8 cellular contexts compared by ENCODE assay signal in genomic region chr19:13987101-13987890, GRCh38. TPM values are rescaled to one million over a fixed set of nuclear protein-coding genes. Genes with fewer than 3 reads are reported as not detected.
DNase-seq lines count a peak whose midpoint lies in the region; ATAC-seq lines count a peak whose summit lies in the region.

No MANE protein-coding gene starts in this region.

- peaks cover 33% of the 10 kb centered on the region for H3K36me3 ChIP-seq in thymus (ENCODE audit: control insufficient read depth, insufficient read depth)

- peak overlapping the region; percentile 98 for H3K27ac ChIP-seq in thymus (ENCODE audit: low read depth)

- H3K9me3 ChIP-seq in thymus (ENCODE audit: control insufficient read depth), result no peaks in the 10 kb centered on the region

- no peak overlapping the region for H3K4me3 ChIP-seq in thymus (ENCODE audit: low read length)

- H3K4me1 Mint-ChIP-seq in T-helper 2 cell treated with Interferon-gamma antibody and Interleukin-4, amounts not matched to agents 5 μg/mL and 100 μg/mL, for 36 hours (ENCODE audit: low read depth), result peaks cover 44% of the 10 kb centered on the region

- no peaks in the 10 kb centered on the region for H3K9me3 Mint-ChIP-seq in T-helper 2 cell treated with Interferon-gamma antibody and Interleukin-4, amounts not matched to agents 5 μg/mL and 100 μg/mL, for 36 hours

- H3K36me3 Mint-ChIP-seq in T-helper 2 cell treated with Interferon-gamma antibody and Interleukin-4, amounts not matched to agents 5 μg/mL and 100 μg/mL, for 36 hours (ENCODE audit: low read depth), result peaks cover 24% of the 10 kb centered on the region

- no peaks in the 10 kb centered on the region for H3K27me3 ChIP-seq in thymus (ENCODE audit: control insufficient read depth, insufficient read depth)

- peak overlapping the region; percentile 77 for H3K4me3 Mint-ChIP-seq in T-helper 2 cell treated with Interferon-gamma antibody and Interleukin-4, amounts not matched to agents 5 μg/mL and 100 μg/mL, for 36 hours

- WGBS in thymus, result 54% methylated on average over 17 of the region's 17 CpGs

- DNase-seq in T-helper 2 cell treated with Interferon-gamma antibody and Interleukin-4, amounts not matched to agents 5 μg/mL and 100 μg/mL, for 36 hours (ENCODE audit: low spot score), result no peak
- DNase-seq in T-helper 2 cell, result no peak
- peak; percentile 33 to 35 for DNase-seq in activated T-cell treated with anti-CD3 and anti-CD28 coated beads, Interleukin-2, amount 50 U/mL, for 48 hours
- peak; percentile 31 for DNase-seq in kidney tubule cell (ENCODE audit: low spot score)
- no peak for DNase-seq in HuH-7.5 (ENCODE audit: low spot score)

- ATAC-seq in HG03039 (IDR thresholded peaks at IDR 0.05; ENCODE audit: unreplicated experiment), result no peak
- ATAC-seq in HG03095 (IDR thresholded peaks at IDR 0.05; ENCODE audit: unreplicated experiment), result no peak

- H3K4me1 ChIP-seq in thymus (ENCODE audit: control insufficient read depth, insufficient read depth, low read length), result peaks cover 50% of the 10 kb centered on the region

- peak overlapping the region; percentile 97 for H3K27ac Mint-ChIP-seq in T-helper 2 cell treated with Interferon-gamma antibody and Interleukin-4, amounts not matched to agents 5 μg/mL and 100 μg/mL, for 36 hours

- no peaks in the 10 kb centered on the region for H3K27me3 Mint-ChIP-seq in T-helper 2 cell treated with Interferon-gamma antibody and Interleukin-4, amounts not matched to agents 5 μg/mL and 100 μg/mL, for 36 hours (ENCODE audit: low read depth)

RNA-seq across cellular contexts. Expression of gene RFX1, which starts 18.8 kb away (rescaled TPM):
- polyA plus RNA-seq in thymus, result 5.7 TPM

RNA-seq across cellular contexts. Expression of gene DCAF15, which starts 35.0 kb away (rescaled TPM):
- 95.4 TPM for polyA plus RNA-seq in thymus

RNA-seq across cellular contexts. Expression of gene RLN3, which starts 40.7 kb away (rescaled TPM):
- polyA plus RNA-seq in thymus, result 0.18 TPM

RNA-seq across cellular contexts. Expression of gene IL27RA, which starts 44.3 kb away (rescaled TPM):
- polyA plus RNA-seq in thymus, result 19.1 TPM

RNA-seq across cellular contexts. Expression of gene PODNL1, which starts 49.1 kb away (rescaled TPM):
- polyA plus RNA-seq in thymus, result 0.94 TPM

Comparison
In these comparisons a context has a peak if more than half of its experiments do, and no peak if none do; other contexts are left out.
1. DNase-seq: peak in activated T-cell treated with anti-CD3 and anti-CD28 coated beads, Interleukin-2, amount 50 U/mL, for 48 hours (2 of 2) and kidney tubule cell (single experiment); none in T-helper 2 cell treated with Interferon-gamma antibody and Interleukin-4, amounts not matched to agents 5 μg/mL and 100 μg/mL, for 36 hours (single experiment), T-helper 2 cell (0 of 5) and HuH-7.5 (single experiment).